ENCODE assay signal across 19 cellular contexts in genomic region chr15:84836859-84837258, GRCh38. TPM values are rescaled to one million over a fixed set of nuclear protein-coding genes. Genes with fewer than 3 reads are reported as not detected.
"Had no signal": no experiment of that assay in that cellular context is flagged by ENCODE, and none has a peak within 500 bp of the region (broad histone marks: within the 10 kb centered on the region; RNA-seq: fewer than 3 reads in every experiment).

No MANE protein-coding gene starts in this region.

- H3K4me3 ChIP-seq: breast epithelium, sigmoid colon, transverse colon had no signal

- H3K36me3 ChIP-seq: breast epithelium, transverse colon had no signal

- H3K4me3 Mint-ChIP-seq: activated naive CD4-positive, alpha-beta T cell treated with anti-CD3 and anti-CD28 coated beads for 36 hours; activated naive CD8-positive, alpha-beta T cell treated with anti-CD3 and anti-CD28 coated beads, Interleukin-2, amount 50 U/mL, for 24 hours; neural crest cell had no signal

- H3K27ac Mint-ChIP-seq: activated naive CD4-positive, alpha-beta T cell treated with anti-CD3 and anti-CD28 coated beads for 36 hours; activated naive CD8-positive, alpha-beta T cell treated with anti-CD3 and anti-CD28 coated beads, Interleukin-2, amount 50 U/mL, for 24 hours; activated T-helper 2 cell treated with anti-CD3 and anti-CD28 coated beads, Interferon-gamma antibody, Interleukin-2, Interleukin-4, amounts not matched to agents 10 μg/mL and 5 μg/mL and 100 μg/mL, durations not matched to agents 14 hours and 24 hours and 36 hours had no signal

- H3K27me3 ChIP-seq: breast epithelium, sigmoid colon, transverse colon had no signal

- H3K27ac ChIP-seq: breast epithelium, sigmoid colon, transverse colon had no signal

- H3K27me3 Mint-ChIP-seq: activated naive CD8-positive, alpha-beta T cell treated with anti-CD3 and anti-CD28 coated beads, Interleukin-2, amount 50 U/mL, for 24 hours had no signal

- H3K9me3 ChIP-seq: breast epithelium, sigmoid colon, transverse colon had no signal

- H3K9me3 Mint-ChIP-seq: activated naive CD4-positive, alpha-beta T cell treated with anti-CD3 and anti-CD28 coated beads for 36 hours; activated naive CD8-positive, alpha-beta T cell treated with anti-CD3 and anti-CD28 coated beads, Interleukin-2, amount 50 U/mL, for 24 hours; activated T-helper 2 cell treated with anti-CD3 and anti-CD28 coated beads, Interferon-gamma antibody, Interleukin-2, Interleukin-4, amounts not matched to agents 10 μg/mL and 5 μg/mL and 100 μg/mL, durations not matched to agents 14 hours and 24 hours and 36 hours; neural crest cell had no signal

- H3K4me1 Mint-ChIP-seq: neural crest cell had no signal

- DNase-seq: activated naive CD4-positive, alpha-beta T cell treated with anti-CD3 and anti-CD28 coated beads for 36 hours; activated naive CD8-positive, alpha-beta T cell treated with anti-CD3 and anti-CD28 coated beads, Interleukin-2, amount 50 U/mL, for 24 hours; activated T-cell treated with anti-CD3 and anti-CD28 coated beads, Interleukin-2, amount 50 U/mL, for 1 hour; aorta; hypothalamus; mammary epithelial cell; sigmoid colon; stimulated activated CD4-positive, alpha-beta T cell treated with anti-CD3 and anti-CD28 coated beads, Interleukin-12 subunit alpha, Interleukin-12 subunit beta, amount 100 ng/mL, for 4 hours; stimulated activated CD4-positive, alpha-beta T cell treated with anti-CD3 and anti-CD28 coated beads, Interleukin-2, amount 100 ng/mL, for 24 hours; transverse colon had no signal

- H3K4me1 ChIP-seq: breast epithelium had no signal

- ATAC-seq: activated naive CD8-positive, alpha-beta T cell treated with anti-CD3 and anti-CD28 coated beads, Interleukin-2, amount 50 U/mL, for 24 hours had no signal

RNA-seq across cellular contexts. Expression of gene SLC28A1, which starts 47.6 kb away (rescaled TPM):
- total RNA-seq: activated naive CD4-positive, alpha-beta T cell treated with anti-CD3 and anti-CD28 coated beads for 36 hours; activated T-helper 2 cell treated with anti-CD3 and anti-CD28 coated beads, Interferon-gamma antibody, Interleukin-2, Interleukin-4, amounts not matched to agents 10 μg/mL and 5 μg/mL and 100 μg/mL, durations not matched to agents 14 hours and 24 hours and 36 hours; chondrocyte; dermis microvascular lymphatic vessel endothelial cell; glomerular endothelial cell; neural crest cell; osteoblast; pulmonary artery endothelial cell; sigmoid colon; SK-MEL-5; transverse colon had no signal
